Comparison of ENCODE assay signal across 18 cellular contexts in genomic region chr11:77086521-77087472, GRCh38. TPM values are rescaled to one million over a fixed set of nuclear protein-coding genes. Genes with fewer than 3 reads are reported as not detected.
DNase-seq lines count a peak whose midpoint lies in the region; ATAC-seq and TF ChIP-seq lines count a peak whose summit lies in the region.
"Had no signal": no experiment of that assay in that cellular context is flagged by ENCODE, and none has a peak within 500 bp of the region (broad histone marks: within the 10 kb centered on the region; RNA-seq: fewer than 3 reads in every experiment).

No MANE protein-coding gene starts in this region.

- no peaks in the 10 kb centered on the region for H3K79me2 ChIP-seq in mesendoderm (ENCODE audit: control insufficient read depth, insufficient read depth, low read length)

- H4K8ac ChIP-seq in mesendoderm (ENCODE audit: low read depth, low read length), result no peak overlapping the region

- H2BK5ac ChIP-seq in mesendoderm (ENCODE audit: low read length), result no peak overlapping the region

- H3K23ac ChIP-seq in mesendoderm (ENCODE audit: low read length), result no peak overlapping the region

- H3K4me1 ChIP-seq in RWPE2 (ENCODE audit: insufficient read depth, poor library complexity, severe bottlenecking), result no peaks in the 10 kb centered on the region
- H3K4me1 ChIP-seq in mesendoderm (ENCODE audit: control insufficient read depth, low read depth, low read length), result peaks cover 3% of the 10 kb centered on the region
- H3K4me1 ChIP-seq in tibial nerve, result peaks cover 0 to 94% (median 65%) of the 10 kb centered on the region in 4 donors

- H3K18ac ChIP-seq in mesendoderm (ENCODE audit: low read length), result no peak overlapping the region

- H3K9me3 ChIP-seq in RWPE2 (ENCODE audit: severe bottlenecking) (no peaks in the 10 kb centered on the region), tibial nerve (no peaks in the 10 kb centered on the region)

- H3K27ac ChIP-seq in RWPE2 (ENCODE audit: poor library complexity, severe bottlenecking) (no peak overlapping the region), mesendoderm (ENCODE audit: low read depth, low read length) (no peak overlapping the region), tibial nerve (peak overlapping the region; percentile 26 to 82 (median 80))

- H2AK5ac ChIP-seq in mesendoderm (ENCODE audit: low read length), result no peak overlapping the region

- no peaks in the 10 kb centered on the region for H3K79me1 ChIP-seq in mesendoderm (ENCODE audit: low read length)

- TF ChIP-seq POLR2A in erythroblast (IDR thresholded peaks at IDR 0.05; ENCODE audit: low read length) (peak; percentile 77), tibial nerve (IDR thresholded peaks at IDR 0.05) (no peak)

- no peak overlapping the region for H3K9ac ChIP-seq in mesendoderm (ENCODE audit: low read length)

- no peak overlapping the region for H2BK120ac ChIP-seq in mesendoderm (ENCODE audit: low read depth, low read length)

- H3K27me3 ChIP-seq in RWPE2 (ENCODE audit: insufficient read depth, poor library complexity, severe bottlenecking) (no peaks in the 10 kb centered on the region), mesendoderm (ENCODE audit: insufficient read depth, low read length, poor library complexity) (no peaks in the 10 kb centered on the region), tibial nerve (no peaks in the 10 kb centered on the region)

- TF ChIP-seq CTCF in RWPE2 (IDR thresholded peaks at IDR 0.05; ENCODE audit: poor library complexity, severe bottlenecking) (no peak), tibial nerve (IDR thresholded peaks at IDR 0.05) (no peak)

- H3K4me2 ChIP-seq in mesendoderm (ENCODE audit: low read length), result no peak overlapping the region

- peak overlapping the region; percentile 62 for H3K56ac ChIP-seq in mesendoderm (ENCODE audit: low read length)

- H3K4me3 ChIP-seq in RWPE2 (ENCODE audit: severe bottlenecking), result no peak overlapping the region
- H3K4me3 ChIP-seq in mesendoderm (ENCODE audit: low read length), result no peak overlapping the region
- no peak overlapping the region for H3K4me3 ChIP-seq in tibial nerve

- no peak overlapping the region for H3K4ac ChIP-seq in mesendoderm (ENCODE audit: low read depth, low read length)

- ATAC-seq in RWPE2 (ENCODE audit: low read depth) (no peak), HG02884 (IDR thresholded peaks at IDR 0.05; ENCODE audit: unreplicated experiment) (no peak), GM21360 (IDR thresholded peaks at IDR 0.05; ENCODE audit: unreplicated experiment) (no peak)
- ATAC-seq: Panc1 had no signal

- H2BK15ac ChIP-seq in mesendoderm (replicated peaks; ENCODE audit: low read depth), result no peak overlapping the region

- no peak overlapping the region for H4K5ac ChIP-seq in mesendoderm (ENCODE audit: low read length)

- WGBS in mesendoderm (ENCODE audit: extremely low coverage, insufficient coverage, low lambda C conversion rate), result no CpG with 5 or more reads among the region's 23 CpGs
- 40 to 41% methylated on average over 14 to 23 of the region's 23 CpGs for WGBS in tibial nerve, 2 donors

- TF ChIP-seq EP300 in tibial nerve (IDR thresholded peaks at IDR 0.05), result peak in 1 of 2 donors; percentile 72

- H3K36me3 ChIP-seq in RWPE2 (ENCODE audit: low read depth), result no peaks in the 10 kb centered on the region
- H3K36me3 ChIP-seq in mesendoderm (ENCODE audit: control insufficient read depth, insufficient read depth, low read length), result no peaks in the 10 kb centered on the region
- H3K36me3 ChIP-seq in tibial nerve, result peaks cover 0 to 6% (median 0%) of the 10 kb centered on the region in 3 donors

- DNase-seq in RWPE2 (ENCODE audit: low spot score), result peak; percentile 51
- peak; percentile 87 to 89 for DNase-seq in erythroblast (lab: John Stamatoyannopoulos, UW)
- DNase-seq in mesendoderm, result peak; percentile 27
- no peak for DNase-seq in tibial nerve (ENCODE audit: low spot score in 2 of 2)
- no peak for DNase-seq in T1000 (lab: John Stamatoyannopoulos, UW)
- DNase-seq: activated CD4-positive, alpha-beta T cell treated with anti-CD3 and anti-CD28 coated beads, Interleukin-2, amount 10 ng/mL, durations not matched to agents 7 days and 5 days; activated T-cell treated with anti-CD3 and anti-CD28 coated beads, Interleukin-2, amount 50 U/mL, for 48 hours; amniotic stem cell; CD4-positive, alpha-beta T cell; H7; NCI-H524; stimulated activated CD4-positive, alpha-beta T cell treated with anti-CD3 and anti-CD28 coated beads, Interleukin-2, amount 100 ng/mL, for 48 hours had no signal

RNA-seq across cellular contexts. Expression of gene OMP, which starts 15.8 kb away (rescaled TPM):
- 0.11 TPM for polyA plus RNA-seq in mesendoderm (2013, experiment 1 of 2)
- polyA plus RNA-seq in mesendoderm (2013, experiment 2 of 2), result not detected
- 1 to 10 TPM in 1 of 4 donors, not detected in 3; 9.9 TPM for total RNA-seq in tibial nerve
- total RNA-seq: activated CD4-positive, alpha-beta T cell treated with anti-CD3 and anti-CD28 coated beads, Interleukin-2, amount 10 ng/mL, durations not matched to agents 7 days and 5 days; CD4-positive, alpha-beta T cell; G401; H7; pulmonary artery endothelial cell had no signal

RNA-seq across cellular contexts. Expression of gene CAPN5, which starts 20.0 kb away (rescaled TPM):
- polyA plus RNA-seq in mesendoderm (2013, experiment 1 of 2), result 13.6 TPM
- 13.4 TPM for polyA plus RNA-seq in mesendoderm (2013, experiment 2 of 2)
- 10 to 100 TPM; 15.9 to 24.5 (median 19.8) TPM for total RNA-seq in tibial nerve

RNA-seq across cellular contexts. Expression of gene MYO7A, which starts 41.2 kb away (rescaled TPM):
- polyA plus RNA-seq in mesendoderm (2013, experiment 1 of 2), result 0.51 TPM
- 0.49 TPM for polyA plus RNA-seq in mesendoderm (2013, experiment 2 of 2)
- 10 to 100 TPM; 12.6 to 45.0 (median 24.4) TPM for total RNA-seq in tibial nerve

RNA-seq across cellular contexts. Expression of gene B3GNT6, which starts 52.6 kb away (rescaled TPM):
- 0.03 TPM for polyA plus RNA-seq in mesendoderm (2013, experiment 1 of 2)
- 0.06 TPM for polyA plus RNA-seq in mesendoderm (2013, experiment 2 of 2)
- not detected for total RNA-seq in tibial nerve
- total RNA-seq: activated CD4-positive, alpha-beta T cell treated with anti-CD3 and anti-CD28 coated beads, Interleukin-2, amount 10 ng/mL, durations not matched to agents 7 days and 5 days; CD4-positive, alpha-beta T cell; G401; H7; mesothelial cell of epicardium; pulmonary artery endothelial cell had no signal

Comparison
In these comparisons a context has a peak if more than half of its experiments do, and no peak if none do; other contexts are left out.
1. DNase-seq: peak in RWPE2 (single experiment), erythroblast (2 of 2) and mesendoderm (single experiment); none in tibial nerve (0 of 2) and T1000 (single experiment).
2. H3K27ac ChIP-seq: peak in tibial nerve (4 of 4); none in RWPE2 (single experiment) and mesendoderm (single experiment).